In the genomic region with DNA sequence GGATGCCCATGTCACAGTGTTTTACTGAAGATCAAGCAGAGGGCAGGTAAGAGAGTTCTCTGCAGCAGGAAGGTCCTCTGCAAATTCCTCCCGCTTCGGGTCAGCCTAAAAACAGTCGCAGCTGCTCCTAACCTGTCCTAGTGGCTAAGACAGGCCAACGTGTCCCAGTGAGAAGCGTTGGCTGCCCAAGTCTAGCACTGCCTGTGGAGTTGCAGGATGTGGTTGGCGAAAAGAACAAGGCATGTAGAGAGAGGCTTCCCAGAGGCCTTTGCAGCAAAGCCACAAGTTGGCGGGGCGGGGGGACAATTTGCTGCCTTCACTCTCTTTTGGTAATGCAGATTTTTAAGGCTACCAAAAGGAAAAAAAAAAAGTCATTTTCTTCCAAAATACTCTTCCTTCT, we compare ENCODE assay signal across 11 cellular contexts.
DNase-seq lines count a peak whose midpoint lies in the region; ATAC-seq and TF ChIP-seq lines count a peak whose summit lies in the region.
"Had no signal": no experiment of that assay in that cellular context is flagged by ENCODE, and none has a peak within 500 bp of the region (broad histone marks: within the 10 kb centered on the region; RNA-seq: fewer than 3 reads in every experiment).

No MANE protein-coding gene starts in this region.

- ATAC-seq in CD4-positive, alpha-beta T cell (ENCODE audit: poor library complexity) = peak; percentile 95
- peak; percentile 97 for ATAC-seq in activated CD8-positive, alpha-beta T cell treated with anti-CD3 and anti-CD28 coated beads, Interleukin-2, amount 10 ng/mL, durations not matched to agents 7 days and 5 days
- peak; percentile 56 for ATAC-seq in activated naive CD8-positive, alpha-beta T cell treated with anti-CD3 and anti-CD28 coated beads, Interleukin-2, amount 50 U/mL, for 24 hours
- ATAC-seq in GM18502 (IDR thresholded peaks at IDR 0.05; ENCODE audit: poor library complexity, unreplicated experiment) = no peak
- ATAC-seq: A549 had no signal

- peak; percentile 56 to 80 (median 76) for DNase-seq in CD4-positive, alpha-beta T cell
- DNase-seq in activated CD8-positive, alpha-beta T cell treated with anti-CD3 and anti-CD28 coated beads, Interleukin-2, amount 10 ng/mL, durations not matched to agents 7 days and 5 days = peak; percentile 89
- DNase-seq in activated naive CD8-positive, alpha-beta T cell treated with anti-CD3 and anti-CD28 coated beads, Interleukin-2, amount 50 U/mL, for 24 hours = peak; percentile 57
- DNase-seq in stimulated activated CD4-positive, alpha-beta T cell treated with anti-CD3 and anti-CD28 coated beads, Interleukin-4, amount 100 ng/mL, for 1 hour = peak; percentile 55
- DNase-seq in DMS153 treated with DMSO at 0.1 percent for 48 hours (lab: John Stamatoyannopoulos, UW; ENCODE audit: unreplicated experiment) = no peak
- no peak for DNase-seq in NCI-H1930 (lab: John Stamatoyannopoulos, UW)
- no peak for DNase-seq in prostate gland (ENCODE audit: low spot score)

- TF ChIP-seq POLR2A in prostate gland (IDR thresholded peaks at IDR 0.05) = no peak

- H3K36me3 ChIP-seq in prostate gland = no peaks in the 10 kb centered on the region
- H3K36me3 ChIP-seq: neutrophil, upper lobe of left lung had no signal

- 91% methylated on average over 8 of the region's 8 CpGs for WGBS in prostate gland

- H3K9me3 ChIP-seq in CD4-positive, alpha-beta T cell (ENCODE audit: control insufficient read depth, low read length) = no peaks in the 10 kb centered on the region
- no peaks in the 10 kb centered on the region for H3K9me3 ChIP-seq in prostate gland
- H3K9me3 ChIP-seq: A549, neutrophil, upper lobe of left lung had no signal

- POLR2A ChIA-PET in CD4-positive, alpha-beta T cell (lab: Charles Lee) = interaction anchor here (0.7 to 3.2 kb wide), 8 partner anchors 14 to 742 kb away, joined by 3 to 29 read pairs (median 4); no protein-coding TSS in a partner anchor
- POLR2A ChIA-PET in activated CD8-positive, alpha-beta T cell treated with anti-CD3 and anti-CD28 coated beads, Interleukin-2, amount 10 ng/mL, durations not matched to agents 7 days and 5 days (lab: Charles Lee) = interaction anchor here (0.6 to 1.3 kb wide), 3 partner anchors 19 to 52 kb away, joined by 3 to 5 read pairs (median 5); no protein-coding TSS in a partner anchor

- peak overlapping the region; percentile 87 for H3K27ac Mint-ChIP-seq in CD4-positive, alpha-beta T cell
- peak overlapping the region; percentile 91 for H3K27ac Mint-ChIP-seq in activated CD8-positive, alpha-beta T cell treated with anti-CD3 and anti-CD28 coated beads, Interleukin-2, amount 10 ng/mL, durations not matched to agents 7 days and 5 days
- peak overlapping the region; percentile 87 for H3K27ac Mint-ChIP-seq in activated naive CD8-positive, alpha-beta T cell treated with anti-CD3 and anti-CD28 coated beads, Interleukin-2, amount 50 U/mL, for 24 hours

- no peaks in the 10 kb centered on the region for H3K27me3 Mint-ChIP-seq in CD4-positive, alpha-beta T cell
- no peaks in the 10 kb centered on the region for H3K27me3 Mint-ChIP-seq in activated CD8-positive, alpha-beta T cell treated with anti-CD3 and anti-CD28 coated beads, Interleukin-2, amount 10 ng/mL, durations not matched to agents 7 days and 5 days (ENCODE audit: low read depth)
- H3K27me3 Mint-ChIP-seq in activated naive CD8-positive, alpha-beta T cell treated with anti-CD3 and anti-CD28 coated beads, Interleukin-2, amount 50 U/mL, for 24 hours = no peaks in the 10 kb centered on the region

- H3K36me3 Mint-ChIP-seq in CD4-positive, alpha-beta T cell (ENCODE audit: low read depth) = no peaks in the 10 kb centered on the region
- peaks cover 2% of the 10 kb centered on the region for H3K36me3 Mint-ChIP-seq in activated CD8-positive, alpha-beta T cell treated with anti-CD3 and anti-CD28 coated beads, Interleukin-2, amount 10 ng/mL, durations not matched to agents 7 days and 5 days (ENCODE audit: low read depth)
- peaks cover 12% of the 10 kb centered on the region for H3K36me3 Mint-ChIP-seq in activated naive CD8-positive, alpha-beta T cell treated with anti-CD3 and anti-CD28 coated beads, Interleukin-2, amount 50 U/mL, for 24 hours (ENCODE audit: low read depth)

- TF ChIP-seq CTCF in CD4-positive, alpha-beta T cell (IDR thresholded peaks at IDR 0.05) = no peak
- TF ChIP-seq CTCF in prostate gland (IDR thresholded peaks at IDR 0.05) = no peak

- H3K27ac ChIP-seq in CD4-positive, alpha-beta T cell (ENCODE audit: low read depth, low read length) = peak overlapping the region; percentile 52
- no peak overlapping the region for H3K27ac ChIP-seq in prostate gland
- H3K27ac ChIP-seq: A549, neutrophil had no signal

- H3K4me1 Mint-ChIP-seq in CD4-positive, alpha-beta T cell (ENCODE audit: low read depth) = peaks cover 98% of the 10 kb centered on the region
- H3K4me1 Mint-ChIP-seq in activated CD8-positive, alpha-beta T cell treated with anti-CD3 and anti-CD28 coated beads, Interleukin-2, amount 10 ng/mL, durations not matched to agents 7 days and 5 days (ENCODE audit: low read depth) = peaks cover 52% of the 10 kb centered on the region
- peaks cover 77% of the 10 kb centered on the region for H3K4me1 Mint-ChIP-seq in activated naive CD8-positive, alpha-beta T cell treated with anti-CD3 and anti-CD28 coated beads, Interleukin-2, amount 50 U/mL, for 24 hours

- intact Hi-C loops in CD4-positive, alpha-beta T cell (cut with DNase I, micrococcal nuclease) = loop anchor here (5.0 to 10.0 kb wide), 5 partner anchors 45 to 795 kb away; no protein-coding TSS in a partner anchor
- intact Hi-C loops in prostate gland (cut with DNase I) = no loop called here

- H3K4me3 Mint-ChIP-seq in CD4-positive, alpha-beta T cell = peak overlapping the region; percentile 67
- peak overlapping the region; percentile 64 for H3K4me3 Mint-ChIP-seq in activated CD8-positive, alpha-beta T cell treated with anti-CD3 and anti-CD28 coated beads, Interleukin-2, amount 10 ng/mL, durations not matched to agents 7 days and 5 days
- H3K4me3 Mint-ChIP-seq in activated naive CD8-positive, alpha-beta T cell treated with anti-CD3 and anti-CD28 coated beads, Interleukin-2, amount 50 U/mL, for 24 hours = peak overlapping the region; percentile 28

- H3K4me3 ChIP-seq in prostate gland = no peak overlapping the region
- H3K4me3 ChIP-seq: A549, upper lobe of left lung had no signal

- CTCF ChIA-PET in CD4-positive, alpha-beta T cell (lab: Charles Lee) = interaction anchor here (1.3 kb wide), 1 partner anchor 335 kb away, joined by 4 read pairs; no protein-coding TSS in a partner anchor
- CTCF ChIA-PET in activated CD8-positive, alpha-beta T cell treated with anti-CD3 and anti-CD28 coated beads, Interleukin-2, amount 10 ng/mL, durations not matched to agents 7 days and 5 days (lab: Charles Lee) = interaction anchor here (0.7 to 1.3 kb wide), 5 partner anchors 10 to 256 kb away, joined by 3 to 5 read pairs (median 3); no protein-coding TSS in a partner anchor

- H3K4me1 ChIP-seq in prostate gland (replicated peaks) = no peaks in the 10 kb centered on the region
- H3K4me1 ChIP-seq: upper lobe of left lung had no signal

- no peaks in the 10 kb centered on the region for H3K9me3 Mint-ChIP-seq in CD4-positive, alpha-beta T cell
- H3K9me3 Mint-ChIP-seq in activated CD8-positive, alpha-beta T cell treated with anti-CD3 and anti-CD28 coated beads, Interleukin-2, amount 10 ng/mL, durations not matched to agents 7 days and 5 days (ENCODE audit: insufficient read depth) = no peaks in the 10 kb centered on the region
- peaks cover 16% of the 10 kb centered on the region for H3K9me3 Mint-ChIP-seq in activated naive CD8-positive, alpha-beta T cell treated with anti-CD3 and anti-CD28 coated beads, Interleukin-2, amount 50 U/mL, for 24 hours

- H3K27me3 ChIP-seq in CD4-positive, alpha-beta T cell (ENCODE audit: control insufficient read depth, insufficient read depth, low read length) = no peaks in the 10 kb centered on the region
- no peaks in the 10 kb centered on the region for H3K27me3 ChIP-seq in prostate gland (replicated peaks; ENCODE audit: insufficient read depth)
- H3K27me3 ChIP-seq: neutrophil, upper lobe of left lung had no signal

Comparison
In these comparisons a context has a peak if more than half of its experiments do, and no peak if none do; other contexts are left out.
1. DNase-seq: peak in CD4-positive, alpha-beta T cell (10 of 10), activated CD8-positive, alpha-beta T cell treated with anti-CD3 and anti-CD28 coated beads, Interleukin-2, amount 10 ng/mL, durations not matched to agents 7 days and 5 days (single experiment), activated naive CD8-positive, alpha-beta T cell treated with anti-CD3 and anti-CD28 coated beads, Interleukin-2, amount 50 U/mL, for 24 hours (single experiment) and stimulated activated CD4-positive, alpha-beta T cell treated with anti-CD3 and anti-CD28 coated beads, Interleukin-4, amount 100 ng/mL, for 1 hour (single experiment); none in DMS153 treated with DMSO at 0.1 percent for 48 hours (single experiment), NCI-H1930 (0 of 2) and prostate gland (single experiment).
2. Peak in every context shown above with its lines, with median percentiles within 50 percentile points of each other: H3K27ac Mint-ChIP-seq and H3K4me3 Mint-ChIP-seq.